Comparison of ENCODE assay signal across 14 cellular contexts in genomic region chr1:18646776-18647410, GRCh38. TPM values are rescaled to one million over a fixed set of nuclear protein-coding genes. Genes with fewer than 3 reads are reported as not detected.
DNase-seq lines count a peak whose midpoint lies in the region; ATAC-seq and TF ChIP-seq lines count a peak whose summit lies in the region.
"Had no signal": no experiment of that assay in that cellular context is flagged by ENCODE, and none has a peak within 500 bp of the region (broad histone marks: within the 10 kb centered on the region; RNA-seq: fewer than 3 reads in every experiment).

No MANE protein-coding gene starts in this region.

- H4K5ac ChIP-seq in H9 (ENCODE audit: insufficient read length, low read depth, low read length), result no peak overlapping the region

- H3K4me3 ChIP-seq in CD4-positive, alpha-beta memory T cell (ENCODE audit: low read length in 2 of 2), result no peak overlapping the region
- no peak overlapping the region for H3K4me3 ChIP-seq in hepatocyte
- peak overlapping the region; percentile 57 for H3K4me3 ChIP-seq in psoas muscle
- peak overlapping the region in 2 of 4 donors; percentile 31 to 46 for H3K4me3 ChIP-seq in gastrocnemius medialis

- peaks cover 14 to 40% (median 28%) of the 10 kb centered on the region in 4 donors for H3K4me1 Mint-ChIP-seq in CD4-positive, alpha-beta memory T cell
- H3K4me1 Mint-ChIP-seq in H9 (peaks cover 50 to 77% of the 10 kb centered on the region in 2 experiments), mesothelial cell of epicardium (peaks cover 10% of the 10 kb centered on the region)
- H3K4me1 Mint-ChIP-seq: CD14-positive monocyte had no signal

- no peak overlapping the region for H4K91ac ChIP-seq in H9 (ENCODE audit: insufficient read length, low read depth, low read length)

- H3K4me2 ChIP-seq in H9 (ENCODE audit: insufficient read depth, insufficient read length, low read length) (peak overlapping the region; percentile 36), hepatocyte (peak overlapping the region; percentile 73)

- no peaks in the 10 kb centered on the region for H3K36me3 Mint-ChIP-seq in CD4-positive, alpha-beta memory T cell
- no peaks in the 10 kb centered on the region; a peak in 1 of 7 replicates for H3K36me3 Mint-ChIP-seq in H9 (ENCODE audit: insufficient read depth in 1 of 3, low read depth in 3 of 3)
- no peaks in the 10 kb centered on the region for H3K36me3 Mint-ChIP-seq in mesothelial cell of epicardium

- peaks cover 3% of the 10 kb centered on the region for H4K20me1 ChIP-seq in H9 (ENCODE audit: control insufficient read depth, insufficient read depth, insufficient read length)
- no peaks in the 10 kb centered on the region for H4K20me1 ChIP-seq in hepatocyte (ENCODE audit: insufficient read depth, poor library complexity, severe bottlenecking)

- no peak overlapping the region for H3K9ac ChIP-seq in H9 (ENCODE audit: extremely low read depth, insufficient read length, low read length)

- peaks cover 3% of the 10 kb centered on the region for H3K23me2 ChIP-seq in H9 (ENCODE audit: insufficient read length, low read depth, low read length, poor library complexity, severe bottlenecking)

- no peaks in the 10 kb centered on the region for H3K79me1 ChIP-seq in H9 (ENCODE audit: insufficient read depth, low read depth, low read length, poor library complexity, severe bottlenecking)

- POLR2A ChIA-PET in CD4-positive, alpha-beta memory T cell (lab: Charles Lee; ENCODE audit: partially characterized antibody), result no interaction called here

- H3K9me3 Mint-ChIP-seq in CD4-positive, alpha-beta memory T cell, result peaks cover 0 to 2% (median 0%) of the 10 kb centered on the region in 8 donors
- peaks cover 0 to 12% of the 10 kb centered on the region in 2 experiments; a peak in 4 of 5 replicates for H3K9me3 Mint-ChIP-seq in H9
- no peaks in the 10 kb centered on the region for H3K9me3 Mint-ChIP-seq in mesothelial cell of epicardium

- in situ Hi-C loops in gastrocnemius medialis (cut with MboI; ENCODE audit: low sequenced_read_pairs in 4 of 4), result no loop called here

- H3T11ph ChIP-seq in H9 (ENCODE audit: low read length), result no peak overlapping the region

- H3K14ac ChIP-seq in H9 (ENCODE audit: insufficient read depth, low read length), result no peak overlapping the region

- H2BK120ac ChIP-seq in H9 (ENCODE audit: low read depth, low read length, poor library complexity, severe bottlenecking), result no peak overlapping the region

- CTCF ChIA-PET in CD4-positive, alpha-beta memory T cell (lab: Charles Lee; ENCODE audit: partially characterized antibody), result no interaction called here

- no peak overlapping the region for H4K8ac ChIP-seq in H9 (replicated peaks; ENCODE audit: insufficient read length, low read depth, low read length)

- H3K4me1 ChIP-seq in CD4-positive, alpha-beta memory T cell (ENCODE audit: insufficient read depth, low read length), result peaks cover 20% of the 10 kb centered on the region
- peaks cover 12% of the 10 kb centered on the region; the same call in 1 of the 2 replicates for H3K4me1 ChIP-seq in H9 (ENCODE audit: insufficient read depth, low read length)
- H3K4me1 ChIP-seq in hepatocyte (ENCODE audit: insufficient read depth), result peaks cover 12% of the 10 kb centered on the region
- no peaks in the 10 kb centered on the region for H3K4me1 ChIP-seq in psoas muscle
- H3K4me1 ChIP-seq in gastrocnemius medialis, result peaks cover 0 to 8% of the 10 kb centered on the region in 2 donors

- H2AFZ ChIP-seq in H9 (ENCODE audit: low read length) (no peak overlapping the region), hepatocyte (no peak overlapping the region)

- ATAC-seq in psoas muscle, result no peak
- ATAC-seq in gastrocnemius medialis, result no peak

- H3K27ac Mint-ChIP-seq in CD4-positive, alpha-beta memory T cell, result no peak overlapping the region
- H3K27ac Mint-ChIP-seq in H9 (no peak overlapping the region), mesothelial cell of epicardium (no peak overlapping the region)
- H3K27ac Mint-ChIP-seq: CD14-positive monocyte had no signal

- no peak overlapping the region for H2BK20ac ChIP-seq in H9 (ENCODE audit: low read depth, low read length, poor library complexity, severe bottlenecking)

- no peak for DNase-seq in CD4-positive, alpha-beta memory T cell
- peak; percentile 67 for DNase-seq in H9
- DNase-seq in hepatocyte (ENCODE audit: low spot score), result no peak
- DNase-seq in psoas muscle, result no peak
- no peak for DNase-seq in gastrocnemius medialis
- no peak for DNase-seq in mesothelial cell of epicardium (ENCODE audit: low spot score in 2 of 2, unreplicated experiment in 2 of 2)
- no peak for DNase-seq in hypothalamus (lab: John Stamatoyannopoulos, UW)
- DNase-seq in amniotic stem cell (lab: John Stamatoyannopoulos, UW), result no peak
- DNase-seq: anterior cingulate cortex; foreskin fibroblast; GF-D8; stimulated activated CD4-positive, alpha-beta T cell treated with anti-CD3 and anti-CD28 coated beads, Interleukin-1b, Interleukin-23, amount 100 ng/mL, for 48 hours had no signal

- no CpG with 5 or more reads among the region's 51 CpGs for WGBS in H9 (ENCODE audit: extremely low coverage, insufficient read length, low lambda C conversion rate)
- under 1% methylated on average over 19 of the region's 51 CpGs for WGBS in hepatocyte (ENCODE audit: low lambda C conversion rate, missing lambda C conversion rate)
- WGBS in psoas muscle, 3 donors, result 3 to 7% (median 6%) methylated on average over 29 to 51 of the region's 51 CpGs

- no peaks in the 10 kb centered on the region for H3K9me2 ChIP-seq in hepatocyte (replicated peaks; ENCODE audit: insufficient read depth)

- no peak for TF ChIP-seq POLR2A in gastrocnemius medialis (IDR thresholded peaks at IDR 0.05)

- no peak overlapping the region for H3K27ac ChIP-seq in CD4-positive, alpha-beta memory T cell (ENCODE audit: low read depth, low read length)
- H3K27ac ChIP-seq in H9 (ENCODE audit: insufficient read length, low read depth, low read length) (no peak overlapping the region), hepatocyte (no peak overlapping the region), psoas muscle (peak overlapping the region; percentile 53), gastrocnemius medialis (no peak overlapping the region)

- H2BK15ac ChIP-seq in H9 (ENCODE audit: low read depth, low read length), result no peak overlapping the region

- H3K36me3 ChIP-seq in CD4-positive, alpha-beta memory T cell (ENCODE audit: insufficient read depth, low read length), result no peaks in the 10 kb centered on the region
- H3K36me3 ChIP-seq in hepatocyte (replicated peaks; ENCODE audit: insufficient read depth, low read depth), result no peaks in the 10 kb centered on the region
- no peaks in the 10 kb centered on the region for H3K36me3 ChIP-seq in psoas muscle (ENCODE audit: insufficient read depth in 1 of 2, low read depth in 1 of 2)
- H3K36me3 ChIP-seq in gastrocnemius medialis, result no peaks in the 10 kb centered on the region

- no peaks in the 10 kb centered on the region for H3K9me3 ChIP-seq in CD4-positive, alpha-beta memory T cell (ENCODE audit: control insufficient read depth in 1 of 2, low read length in 2 of 2)
- H3K9me3 ChIP-seq in H9 (ENCODE audit: control insufficient read depth, low read depth, low read length), result no peaks in the 10 kb centered on the region
- H3K9me3 ChIP-seq in hepatocyte (ENCODE audit: low read depth), result no peaks in the 10 kb centered on the region
- no peaks in the 10 kb centered on the region for H3K9me3 ChIP-seq in psoas muscle
- H3K9me3 ChIP-seq in gastrocnemius medialis, result no peaks in the 10 kb centered on the region

- H3K23ac ChIP-seq in H9 (ENCODE audit: insufficient read length, low read depth, low read length), result no peak overlapping the region

- H3K27me3 ChIP-seq in CD4-positive, alpha-beta memory T cell (ENCODE audit: insufficient read depth, low read length), result peaks cover 40% of the 10 kb centered on the region
- peaks cover 79% of the 10 kb centered on the region for H3K27me3 ChIP-seq in H9 (ENCODE audit: insufficient read depth, low read length)
- H3K27me3 ChIP-seq in hepatocyte, result peaks cover 97% of the 10 kb centered on the region
- peaks cover 0 to 88% (median 19%) of the 10 kb centered on the region in 3 donors for H3K27me3 ChIP-seq in psoas muscle (ENCODE audit: insufficient read depth in 3 of 3, low read length in 2 of 3)
- H3K27me3 ChIP-seq in gastrocnemius medialis, result peaks cover 61 to 90% (median 70%) of the 10 kb centered on the region in 3 donors

- H3K18ac ChIP-seq in H9 (ENCODE audit: insufficient read length, low read depth, low read length), result no peak overlapping the region

- H3K4me3 Mint-ChIP-seq in CD4-positive, alpha-beta memory T cell, result peak overlapping the region in 5 of 8 donors; percentile 6 to 52 (median 38)
- H3K4me3 Mint-ChIP-seq in H9, result peak overlapping the region in 1 of 2 experiments; percentile 73; a peak in 3 of 5 replicates
- no peak overlapping the region for H3K4me3 Mint-ChIP-seq in mesothelial cell of epicardium

- no peak overlapping the region for H3K4ac ChIP-seq in H9 (ENCODE audit: low read depth, low read length)

- H2BK5ac ChIP-seq in H9 (ENCODE audit: insufficient read length, low read length), result no peak overlapping the region

- H3K79me2 ChIP-seq in H9 (ENCODE audit: insufficient read depth, low read length) (no peaks in the 10 kb centered on the region), hepatocyte (no peaks in the 10 kb centered on the region)

- no peak overlapping the region for H2AK5ac ChIP-seq in H9 (ENCODE audit: insufficient read length, low read length)

- TF ChIP-seq CTCF in H9 (conservative IDR thresholded peaks at IDR 0.05), result no peak
- no peak for TF ChIP-seq CTCF in hepatocyte (IDR thresholded peaks at IDR 0.05; ENCODE audit: poor library complexity)
- no peak for TF ChIP-seq CTCF in psoas muscle (IDR thresholded peaks at IDR 0.05)
- TF ChIP-seq CTCF in gastrocnemius medialis (IDR thresholded peaks at IDR 0.05 in 4 of 5, conservative IDR thresholded peaks at IDR 0.05 in 1 of 5), result no peak
- TF ChIP-seq CTCF in mesothelial cell of epicardium (IDR thresholded peaks at IDR 0.05; ENCODE audit: unreplicated experiment), result no peak

- no peak overlapping the region for H2BK12ac ChIP-seq in H9 (ENCODE audit: insufficient read length, low read depth, low read length)

- no peak overlapping the region for H3K56ac ChIP-seq in H9 (ENCODE audit: insufficient read length, low read depth, low read length)

- intact Hi-C loops in CD4-positive, alpha-beta memory T cell (cut with micrococcal nuclease), result no loop called here
- intact Hi-C loops in psoas muscle (cut with DNase I) (no loop called here), gastrocnemius medialis (cut with DNase I; ENCODE audit: low total_unique reads) (no loop called here)

- H3K27me3 Mint-ChIP-seq in CD4-positive, alpha-beta memory T cell, result peaks cover 58 to 60% of the 10 kb centered on the region in 2 donors
- H3K27me3 Mint-ChIP-seq in H9 (ENCODE audit: low read depth) (peaks cover 99% of the 10 kb centered on the region), mesothelial cell of epicardium (ENCODE audit: low read depth) (peaks cover 98% of the 10 kb centered on the region)

RNA-seq across cellular contexts. Expression of gene PAX7, which starts 16.2 kb away (rescaled TPM):
- not detected for total RNA-seq in CD4-positive, alpha-beta memory T cell
- polyA plus RNA-seq in CD4-positive, alpha-beta memory T cell, result not detected
- total RNA-seq in H9 (2021), result 0.09 and 0.15 TPM in 2 replicates
- not detected in 2 replicates for total RNA-seq in hepatocyte
- not detected in 2 replicates for polyA plus RNA-seq in hepatocyte
- total RNA-seq in psoas muscle, result 10 to 100 TPM in 1 of 4 donors, 1 to 10 TPM in 3; 2.6 to 11.7 (median 5.4) TPM
- 1 to 10 TPM; 1.7 to 3.3 (median 2.7) TPM for polyA plus RNA-seq in psoas muscle
- total RNA-seq in gastrocnemius medialis, result 1 to 10 TPM; 1.8 to 5.1 (median 3.9) TPM
- total RNA-seq in mesothelial cell of epicardium, result 0.07 TPM in 1 of 3 replicates, not detected in the others
- total RNA-seq: kidney epithelial cell had no signal
- polyA plus RNA-seq: CD14-positive monocyte had no signal
